ENCODE assay signal across 1 cellular context in genomic region chr11:22829231-22830081, GRCh38.
A peak's percentile ranks its signal among the peaks of the same experiment; 100 is the strongest.
TF ChIP-seq lines count a peak whose summit lies in the region.

TSS of gene SVIP (minus strand) at chr11:22829801. CDS start at chr11:22829748, 53 bp downstream.

TF ChIP-seq in HepG2, 621 proteins besides CTCF, POLR2A, EP300 and RAD21 (continued from another document and continues in another):
- TF ChIP-seq ZXDC (CRISPR knock-in tag; IDR thresholded peaks at IDR 0.05) (no peak), ZNF724P (CRISPR knock-in tag; IDR thresholded peaks at IDR 0.05; ENCODE audit: borderline replicate concordance) (peak; percentile 60; the same call in 1 of the 2 replicates), E2F2 (CRISPR knock-in tag; IDR thresholded peaks at IDR 0.05; ENCODE audit: borderline replicate concordance) (no peak), CHCHD3 (CRISPR knock-in tag; IDR thresholded peaks at IDR 0.05) (no peak), TBX2 (CRISPR knock-in tag; IDR thresholded peaks at IDR 0.05; ENCODE audit: borderline replicate concordance) (peak; percentile 52; the same call in 1 of the 2 replicates), RAD51 (IDR thresholded peaks at IDR 0.05; ENCODE audit: borderline replicate concordance) (no peak), ZNF550 (CRISPR knock-in tag; IDR thresholded peaks at IDR 0.05; ENCODE audit: borderline replicate concordance) (peak; percentile 58; the same call in 1 of the 2 replicates), POGZ (CRISPR knock-in tag; IDR thresholded peaks at IDR 0.05) (peak; percentile 98), SKI (IDR thresholded peaks at IDR 0.05; ENCODE audit: partially characterized antibody) (no peak), MAX (IDR thresholded peaks at IDR 0.05) (no peak), RORA (CRISPR knock-in tag; IDR thresholded peaks at IDR 0.05) (no peak), ZNF281 (CRISPR knock-in tag; IDR thresholded peaks at IDR 0.05; ENCODE audit: borderline replicate concordance) (peak; percentile 47; the same call in 1 of the 2 replicates), PATZ1 (CRISPR knock-in tag; IDR thresholded peaks at IDR 0.05) (peak; percentile 72), ZNF781 (CRISPR knock-in tag; IDR thresholded peaks at IDR 0.05; ENCODE audit: borderline replicate concordance, not compliant biosample characterization) (no peak), RARG (CRISPR knock-in tag; IDR thresholded peaks at IDR 0.05; ENCODE audit: low read depth) (no peak), ZBTB20 (CRISPR knock-in tag; IDR thresholded peaks at IDR 0.05; ENCODE audit: borderline replicate concordance, low read depth) (no peak), BCL6 (CRISPR knock-in tag; IDR thresholded peaks at IDR 0.05) (0 out of 2 replicates have a peak, but pooled peaks have one; percentile 37), TEAD2 (CRISPR knock-in tag; IDR thresholded peaks at IDR 0.05) (no peak), ZNF121 (CRISPR knock-in tag; IDR thresholded peaks at IDR 0.05) (peak; percentile 76; the same call in 1 of the 2 replicates), SMAD9 (CRISPR knock-in tag; IDR thresholded peaks at IDR 0.05) (no peak), ZNF609 (CRISPR knock-in tag; IDR thresholded peaks at IDR 0.05; ENCODE audit: borderline replicate concordance) (peak; percentile 13; the same call in 1 of the 2 replicates), ZBTB33 (CRISPR knock-in tag; IDR thresholded peaks at IDR 0.05) (peak; percentile 35; the same call in 1 of the 2 replicates), ZNF354B (CRISPR knock-in tag; IDR thresholded peaks at IDR 0.05) (0 out of 2 replicates have a peak, but pooled peaks have one; percentile 68), CCAR2 (optimal IDR thresholded peaks at IDR 0.05; ENCODE audit: low read depth, low read length) (no peak), GMEB1 (CRISPR knock-in tag; IDR thresholded peaks at IDR 0.05; ENCODE audit: borderline replicate concordance) (peak; percentile 58), ZNF629 (CRISPR knock-in tag; conservative IDR thresholded peaks at IDR 0.05) (no peak), TERF1 (CRISPR knock-in tag; IDR thresholded peaks at IDR 0.05) (no peak), AHR (CRISPR knock-in tag; IDR thresholded peaks at IDR 0.05) (peak; percentile 58; the same call in 1 of the 2 replicates), SIX1 (CRISPR knock-in tag; IDR thresholded peaks at IDR 0.05; ENCODE audit: borderline replicate concordance) (no peak), YY1 (IDR thresholded peaks at IDR 0.05; ENCODE audit: insufficient read depth, insufficient replicate concordance, low read depth, low read length) (peak; percentile 27), MTA1 (CRISPR knock-in tag; IDR thresholded peaks at IDR 0.05; ENCODE audit: borderline replicate concordance) (no peak), NKX3-1 (CRISPR knock-in tag; IDR thresholded peaks at IDR 0.05) (no peak), SNAI1 (CRISPR knock-in tag; IDR thresholded peaks at IDR 0.05; ENCODE audit: borderline replicate concordance) (peak; percentile 74; the same call in 1 of the 2 replicates), ZNF430 (CRISPR knock-in tag; IDR thresholded peaks at IDR 0.05) (peak; percentile 78; the same call in 1 of the 2 replicates), MIXL1 (CRISPR knock-in tag; IDR thresholded peaks at IDR 0.05) (no peak), ZNF224 (CRISPR knock-in tag; IDR thresholded peaks at IDR 0.05) (no peak), ZNF558 (CRISPR knock-in tag; IDR thresholded peaks at IDR 0.05; ENCODE audit: borderline replicate concordance) (no peak), CHD2 (IDR thresholded peaks at IDR 0.05; ENCODE audit: low read depth, low read length) (peak; percentile 94), ZC3H4 (CRISPR knock-in tag; IDR thresholded peaks at IDR 0.05; ENCODE audit: borderline replicate concordance) (no peak), KMT2B (CRISPR knock-in tag; IDR thresholded peaks at IDR 0.05) (peak; percentile 76; the same call in 1 of the 2 replicates), IKZF1 (IDR thresholded peaks at IDR 0.05) (no peak), RARA (CRISPR knock-in tag; IDR thresholded peaks at IDR 0.05) (peak; percentile 29; the same call in 1 of the 2 replicates), KDM3A (CRISPR knock-in tag; IDR thresholded peaks at IDR 0.05; ENCODE audit: low read depth) (no peak), RXRB (CRISPR knock-in tag; IDR thresholded peaks at IDR 0.05; ENCODE audit: borderline replicate concordance) (no peak; the same call in 1 of the 2 replicates), ZSCAN25 (CRISPR knock-in tag; IDR thresholded peaks at IDR 0.05) (no peak), ZBTB21 (CRISPR knock-in tag; IDR thresholded peaks at IDR 0.05) (no peak), ZNF205 (CRISPR knock-in tag; IDR thresholded peaks at IDR 0.05) (no peak; the same call in 1 of the 2 replicates)
